Comparison of ENCODE assay signal across 8 cellular contexts in the genomic region with DNA sequence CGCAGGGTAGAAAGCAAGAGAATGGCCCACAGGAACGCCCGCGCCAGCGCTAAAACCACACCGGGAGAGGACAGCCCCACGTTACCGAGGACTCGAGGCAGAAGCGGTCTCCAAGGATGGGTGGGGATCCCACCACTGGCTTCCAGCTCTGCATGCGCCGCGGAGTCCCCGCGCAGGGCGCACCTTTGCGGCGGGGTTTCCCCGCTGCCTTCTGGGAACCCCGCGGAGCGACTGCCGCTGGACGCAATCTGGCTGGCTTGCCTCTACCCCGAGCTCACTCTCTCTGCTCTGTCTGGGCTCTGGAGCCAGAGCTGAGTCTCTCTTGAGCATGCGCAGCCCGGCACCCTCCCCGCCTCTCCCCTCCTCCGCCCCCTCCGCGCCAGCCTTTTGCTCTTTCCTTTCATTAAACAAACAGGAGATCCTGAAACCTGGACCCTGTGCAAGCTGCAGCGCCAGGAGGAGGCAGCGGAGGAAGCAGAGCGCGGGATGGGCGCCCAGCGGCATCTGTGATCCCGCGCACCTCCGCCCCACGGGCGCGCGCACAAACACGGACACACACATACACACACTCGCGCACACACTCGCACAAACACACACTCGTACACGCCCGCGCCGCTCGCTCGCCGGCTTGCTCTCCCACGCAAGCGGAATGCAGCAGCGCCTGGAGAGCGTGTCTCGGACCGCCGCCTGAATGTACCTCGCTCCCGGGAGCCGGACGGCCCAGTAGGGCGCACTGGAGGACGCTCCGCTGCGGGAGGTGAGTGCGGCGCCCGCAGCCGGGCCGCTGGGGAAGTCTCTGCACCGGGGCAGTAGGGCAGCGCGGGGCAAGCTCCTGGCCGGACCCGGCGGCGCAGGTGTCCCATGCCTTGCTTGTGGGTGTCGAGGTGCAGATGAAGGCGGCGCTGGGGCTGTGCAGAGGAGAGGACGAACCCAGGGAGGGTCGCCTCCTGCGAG. TPM values are rescaled to one million over a fixed set of nuclear protein-coding genes. Genes with fewer than 3 reads are reported as not detected.
A peak's percentile ranks its signal among the peaks of the same experiment; 100 is the strongest.
DNase-seq lines count a peak whose midpoint lies in the region; ATAC-seq and TF ChIP-seq lines count a peak whose summit lies in the region.

A gene (plus strand): TSS at position 382 of the 954 bp plus-strand sequence.

- H3K4me2 ChIP-seq in hepatocyte (peak within 1 kb of the TSS; percentile 97), PC-9 (no peak within 1 kb of the TSS)

- no peaks in the 10 kb centered on the region for H3K79me2 ChIP-seq in hepatocyte
- H3K79me2 ChIP-seq in PC-9 (ENCODE audit: low read depth) = no peaks in the 10 kb centered on the region

- ATAC-seq in activated naive CD8-positive, alpha-beta T cell treated with anti-CD3 and anti-CD28 coated beads, Interleukin-2, amount 50 U/mL, for 24 hours = peak; percentile 28

- H3K9me2 ChIP-seq in hepatocyte (replicated peaks; ENCODE audit: insufficient read depth) (no peaks in the 10 kb centered on the region), PC-9 (ENCODE audit: insufficient read depth) (no peaks in the 10 kb centered on the region)

- no peaks in the 10 kb centered on the region for H3K36me3 Mint-ChIP-seq in activated naive CD8-positive, alpha-beta T cell treated with anti-CD3 and anti-CD28 coated beads, Interleukin-2, amount 50 U/mL, for 24 hours (ENCODE audit: low read depth)
- H3K36me3 Mint-ChIP-seq in activated CD4-positive, alpha-beta memory T cell treated with anti-CD3 and anti-CD28 coated beads, Interleukin-2, amount 10 ng/mL, durations not matched to agents 7 days and 5 days (ENCODE audit: low read depth) = no peaks in the 10 kb centered on the region

- H3K36me3 ChIP-seq in hepatocyte (replicated peaks; ENCODE audit: insufficient read depth, low read depth) (no peaks in the 10 kb centered on the region), PC-9 (ENCODE audit: low read depth) (no peaks in the 10 kb centered on the region)

- no peak for TF ChIP-seq CTCF in hepatocyte (IDR thresholded peaks at IDR 0.05; ENCODE audit: poor library complexity)
- TF ChIP-seq CTCF in PC-9 (conservative IDR thresholded peaks at IDR 0.05) = no peak

- H3K4me3 ChIP-seq in hepatocyte (peak within 1 kb of the TSS; percentile 93), PC-9 (no peak within 1 kb of the TSS)

- CTCF ChIA-PET in PC-9 (lab: Charles Lee) = no interaction called here
- CTCF ChIA-PET in activated CD4-positive, alpha-beta memory T cell treated with anti-CD3 and anti-CD28 coated beads, Interleukin-2, amount 10 ng/mL, durations not matched to agents 7 days and 5 days (lab: Charles Lee) = no interaction called here

- peaks cover 1% of the 10 kb centered on the region for H3K4me1 Mint-ChIP-seq in activated naive CD8-positive, alpha-beta T cell treated with anti-CD3 and anti-CD28 coated beads, Interleukin-2, amount 50 U/mL, for 24 hours
- no peaks in the 10 kb centered on the region for H3K4me1 Mint-ChIP-seq in activated CD4-positive, alpha-beta memory T cell treated with anti-CD3 and anti-CD28 coated beads, Interleukin-2, amount 10 ng/mL, durations not matched to agents 7 days and 5 days

- peaks cover 39% of the 10 kb centered on the region for H3K27me3 Mint-ChIP-seq in activated naive CD8-positive, alpha-beta T cell treated with anti-CD3 and anti-CD28 coated beads, Interleukin-2, amount 50 U/mL, for 24 hours
- H3K27me3 Mint-ChIP-seq in activated CD4-positive, alpha-beta memory T cell treated with anti-CD3 and anti-CD28 coated beads, Interleukin-2, amount 10 ng/mL, durations not matched to agents 7 days and 5 days = peaks cover 29% of the 10 kb centered on the region

- H3K9me3 ChIP-seq in hepatocyte (ENCODE audit: low read depth) (no peaks in the 10 kb centered on the region), PC-9 (ENCODE audit: insufficient read depth, low read depth) (no peaks in the 10 kb centered on the region)

- H3K27me3 ChIP-seq in hepatocyte = peaks cover 76% of the 10 kb centered on the region
- H3K27me3 ChIP-seq in PC-9 (ENCODE audit: insufficient read depth, low read depth) = 0 out of 2 replicates have a peak, but pooled peaks cover 5% of the 10 kb centered on the region

- H3K4me1 ChIP-seq in hepatocyte (ENCODE audit: insufficient read depth) (peaks cover 9% of the 10 kb centered on the region), PC-9 (replicated peaks; ENCODE audit: insufficient read depth) (no peaks in the 10 kb centered on the region)

- no peak within 1 kb of the TSS for H3K4me3 Mint-ChIP-seq in activated naive CD8-positive, alpha-beta T cell treated with anti-CD3 and anti-CD28 coated beads, Interleukin-2, amount 50 U/mL, for 24 hours
- no peak within 1 kb of the TSS for H3K4me3 Mint-ChIP-seq in activated CD4-positive, alpha-beta memory T cell treated with anti-CD3 and anti-CD28 coated beads, Interleukin-2, amount 10 ng/mL, durations not matched to agents 7 days and 5 days

- no TSS peak for BruUV-seq in PC-9 (replicated peaks; lab: Mats Ljungman, UMichigan)

- H3K27ac ChIP-seq in hepatocyte (no peak within 1 kb of the TSS), PC-9 (no peak within 1 kb of the TSS)

- POLR2A ChIA-PET in PC-9 (lab: Charles Lee; ENCODE audit: unreplicated experiment) = no interaction called here
- POLR2A ChIA-PET in activated CD4-positive, alpha-beta memory T cell treated with anti-CD3 and anti-CD28 coated beads, Interleukin-2, amount 10 ng/mL, durations not matched to agents 7 days and 5 days (lab: Charles Lee) = no interaction called here

- WGBS in hepatocyte (ENCODE audit: low lambda C conversion rate, missing lambda C conversion rate) = under 1% methylated on average over 69 of the region's 89 CpGs

- DNase-seq in DMS153 treated with DMSO at 0.1 percent for 48 hours (lab: John Stamatoyannopoulos, UW; ENCODE audit: unreplicated experiment) = peak; percentile 76
- peak; percentile 86 for DNase-seq in NCI-H1694 treated with DMSO at 0.1 percent for 48 hours (lab: John Stamatoyannopoulos, UW)
- no peak for DNase-seq in activated naive CD8-positive, alpha-beta T cell treated with anti-CD3 and anti-CD28 coated beads, Interleukin-2, amount 50 U/mL, for 24 hours
- peak; percentile 87 for DNase-seq in hepatocyte (ENCODE audit: low spot score)
- DNase-seq in putamen (ENCODE audit: low spot score) = peak; percentile 89
- no peak for DNase-seq in PC-9
- no peak for DNase-seq in activated CD4-positive, alpha-beta memory T cell treated with anti-CD3 and anti-CD28 coated beads, Interleukin-2, amount 10 ng/mL, durations not matched to agents 7 days and 5 days
- DNase-seq in epidermal melanocyte (ENCODE audit: insufficient read length, low spot score) = no peak

- no peaks in the 10 kb centered on the region for H3F3A ChIP-seq in PC-9 (ENCODE audit: insufficient read depth, low read depth)

- intact Hi-C loops in PC-9 (cut with micrococcal nuclease; ENCODE audit: unreplicated experiment) = no loop called here

- H3K9me3 Mint-ChIP-seq in activated naive CD8-positive, alpha-beta T cell treated with anti-CD3 and anti-CD28 coated beads, Interleukin-2, amount 50 U/mL, for 24 hours = no peaks in the 10 kb centered on the region
- H3K9me3 Mint-ChIP-seq in activated CD4-positive, alpha-beta memory T cell treated with anti-CD3 and anti-CD28 coated beads, Interleukin-2, amount 10 ng/mL, durations not matched to agents 7 days and 5 days = peaks cover 1% of the 10 kb centered on the region

- peak within 1 kb of the TSS; percentile 90 for H2AFZ ChIP-seq in hepatocyte
- no peak within 1 kb of the TSS for H2AFZ ChIP-seq in PC-9

- H3K27ac Mint-ChIP-seq in activated naive CD8-positive, alpha-beta T cell treated with anti-CD3 and anti-CD28 coated beads, Interleukin-2, amount 50 U/mL, for 24 hours = no peak within 1 kb of the TSS
- H3K27ac Mint-ChIP-seq in activated CD4-positive, alpha-beta memory T cell treated with anti-CD3 and anti-CD28 coated beads, Interleukin-2, amount 10 ng/mL, durations not matched to agents 7 days and 5 days = no peak within 1 kb of the TSS

- H4K20me1 ChIP-seq in hepatocyte (ENCODE audit: insufficient read depth, poor library complexity, severe bottlenecking) (no peaks in the 10 kb centered on the region), PC-9 (ENCODE audit: insufficient read depth) (no peaks in the 10 kb centered on the region)

RNA-seq across cellular contexts. Expression of the gene that starts here (rescaled TPM):
- total RNA-seq in hepatocyte = 2.1 and 2.6 TPM in 2 replicates
- polyA plus RNA-seq in hepatocyte = 0.27 and 1.5 TPM in 2 replicates
- total RNA-seq in PC-9 (2021) = not detected in 2 replicates
- not detected for total RNA-seq in activated CD4-positive, alpha-beta memory T cell treated with anti-CD3 and anti-CD28 coated beads, Interleukin-2, amount 10 ng/mL, durations not matched to agents 7 days and 5 days

Comparison
In these comparisons a context has a peak if more than half of its experiments do, and no peak if none do; other contexts are left out.
1. DNase-seq: peak in DMS153 treated with DMSO at 0.1 percent for 48 hours (single experiment), NCI-H1694 treated with DMSO at 0.1 percent for 48 hours (single experiment), hepatocyte (single experiment) and putamen (single experiment); none in activated naive CD8-positive, alpha-beta T cell treated with anti-CD3 and anti-CD28 coated beads, Interleukin-2, amount 50 U/mL, for 24 hours (single experiment), PC-9 (0 of 2), activated CD4-positive, alpha-beta memory T cell treated with anti-CD3 and anti-CD28 coated beads, Interleukin-2, amount 10 ng/mL, durations not matched to agents 7 days and 5 days (single experiment) and epidermal melanocyte (single experiment).